Comparison of ENCODE assay signal across 2 cellular contexts in genomic region chr22:21626735-21627469, GRCh38.
A peak's percentile ranks its signal among the peaks of the same experiment; 100 is the strongest.
TF ChIP-seq lines count a peak whose summit lies in the region.

No MANE protein-coding gene starts in this region.

TF ChIP-seq in SK-N-SH, 30 proteins besides CTCF, POLR2A, EP300 and RAD21:
- TF ChIP-seq POLR2AphosphoS5 (IDR thresholded peaks at IDR 0.05; ENCODE audit: low read depth, low read length) = peak; percentile 25; the same call in 1 of the 2 replicates
- no peak for TF ChIP-seq FOSL2 (IDR thresholded peaks at IDR 0.05; ENCODE audit: borderline replicate concordance, low read depth)
- TF ChIP-seq NFIC (IDR thresholded peaks at IDR 0.05; ENCODE audit: borderline replicate concordance) = no peak

TF ChIP-seq in SK-N-SH treated with all-trans-retinoic acid at 6 μM for 48 hours, 23 proteins besides CTCF, POLR2A, EP300 and RAD21:
- no peak for TF ChIP-seq CSRNP3 (CRISPR knock-in tag; IDR thresholded peaks at IDR 0.05)
- no peak for TF ChIP-seq TOX (CRISPR knock-in tag; IDR thresholded peaks at IDR 0.05; ENCODE audit: borderline replicate concordance)
- no peak for TF ChIP-seq RARB (CRISPR knock-in tag; IDR thresholded peaks at IDR 0.05)
- no peak for TF ChIP-seq CSDC2 (CRISPR knock-in tag; IDR thresholded peaks at IDR 0.05)
- no peak for TF ChIP-seq OSR1 (CRISPR knock-in tag; IDR thresholded peaks at IDR 0.05)
- TF ChIP-seq PATZ1 (CRISPR knock-in tag; IDR thresholded peaks at IDR 0.05; ENCODE audit: borderline replicate concordance) = no peak
- no peak for TF ChIP-seq PPARA (CRISPR knock-in tag; IDR thresholded peaks at IDR 0.05; ENCODE audit: borderline replicate concordance)
- no peak for TF ChIP-seq ISL1 (CRISPR knock-in tag; IDR thresholded peaks at IDR 0.05)
- no peak for TF ChIP-seq GLIS3 (CRISPR knock-in tag; IDR thresholded peaks at IDR 0.05)
- no peak for TF ChIP-seq ZNF70 (CRISPR knock-in tag; IDR thresholded peaks at IDR 0.05)
- TF ChIP-seq ZC3H10 (CRISPR knock-in tag; IDR thresholded peaks at IDR 0.05) = no peak
- TF ChIP-seq ARNTL (CRISPR knock-in tag; IDR thresholded peaks at IDR 0.05; ENCODE audit: borderline replicate concordance, low read depth) = no peak
- no peak for TF ChIP-seq BACH2 (CRISPR knock-in tag; IDR thresholded peaks at IDR 0.05; ENCODE audit: borderline replicate concordance)
- TF ChIP-seq ESRRG (CRISPR knock-in tag; IDR thresholded peaks at IDR 0.05) = no peak
- TF ChIP-seq TCF4 (CRISPR knock-in tag; IDR thresholded peaks at IDR 0.05; ENCODE audit: borderline replicate concordance) = no peak
